Comparison of ENCODE assay signal across 23 cellular contexts in the genomic region with DNA sequence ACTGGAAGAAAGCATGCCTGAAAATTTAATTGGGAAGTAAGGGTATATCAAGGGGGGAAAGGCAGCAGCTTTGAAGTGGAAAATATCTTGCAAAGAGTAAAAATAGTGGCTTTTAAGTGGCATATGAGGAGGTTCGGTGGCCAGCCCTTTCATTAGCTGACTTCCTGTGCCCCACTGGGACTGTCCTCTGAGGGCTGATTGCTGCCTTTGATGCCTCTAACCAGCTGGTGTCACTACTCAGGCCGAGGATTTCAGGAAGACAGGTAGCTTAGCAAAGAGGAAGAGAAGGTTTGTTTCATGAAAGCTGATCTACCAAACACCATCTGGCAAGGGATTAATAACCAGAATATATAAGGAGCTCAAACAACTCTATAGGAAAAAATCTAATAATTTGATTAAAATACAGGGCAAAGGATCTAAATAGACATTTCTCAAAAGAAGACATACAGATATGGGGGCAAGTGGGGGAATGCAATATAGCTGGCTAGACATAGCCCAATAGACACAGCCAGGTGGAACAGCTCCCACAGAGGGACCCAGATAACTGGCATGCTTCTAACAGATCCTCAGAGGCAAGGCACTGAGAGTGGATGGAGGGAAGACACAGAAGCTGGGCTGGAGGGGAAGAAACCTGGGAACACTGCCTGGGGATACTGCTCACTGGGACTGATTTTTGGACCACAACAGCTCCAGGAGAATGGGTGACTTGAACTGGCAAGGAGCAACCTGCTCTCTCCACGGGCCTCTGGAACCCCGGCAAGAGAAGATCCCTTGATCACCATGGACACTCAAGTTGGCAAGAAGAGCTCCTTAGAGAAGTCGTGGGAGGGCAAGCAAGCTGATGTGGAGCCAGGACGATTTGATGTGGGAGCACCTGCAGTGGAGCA. TPM values are rescaled to one million over a fixed set of nuclear protein-coding genes. Genes with fewer than 3 reads are reported as not detected.
A peak's percentile ranks its signal among the peaks of the same experiment; 100 is the strongest.
DNase-seq lines count a peak whose midpoint lies in the region; ATAC-seq and TF ChIP-seq lines count a peak whose summit lies in the region.
"Had no signal": no experiment of that assay in that cellular context is flagged by ENCODE, and none has a peak within 500 bp of the region (broad histone marks: within the 10 kb centered on the region; RNA-seq: fewer than 3 reads in every experiment).

No MANE protein-coding gene starts in this region.

- H2AK5ac ChIP-seq in mesendoderm (ENCODE audit: low read length): no peak overlapping the region

- H4K8ac ChIP-seq in mesendoderm (ENCODE audit: low read depth, low read length): no peak overlapping the region

- H2BK15ac ChIP-seq in mesendoderm (replicated peaks; ENCODE audit: low read depth): no peak overlapping the region

- H3K27ac Mint-ChIP-seq in T-helper 17 cell: peak overlapping the region; percentile 27
- H3K27ac Mint-ChIP-seq: activated naive CD8-positive, alpha-beta T cell; CD8-positive, alpha-beta memory T cell; progenitor cell of endocrine pancreas had no signal

- H3K36me3 ChIP-seq in mesendoderm (ENCODE audit: control insufficient read depth, insufficient read depth, low read length) (peaks cover 9% of the 10 kb centered on the region), colonic mucosa (no peaks in the 10 kb centered on the region)
- H3K36me3 ChIP-seq: heart right ventricle, vagina had no signal

- H3K4me2 ChIP-seq in mesendoderm (ENCODE audit: low read length): no peak overlapping the region
- H3K4me2 ChIP-seq: PC-9 had no signal

- no CpG with 5 or more reads among the region's 6 CpGs for WGBS in mesendoderm (ENCODE audit: extremely low coverage, insufficient coverage, low lambda C conversion rate)

- H4K5ac ChIP-seq in mesendoderm (ENCODE audit: low read length): no peak overlapping the region

- intact Hi-C loops in colonic mucosa (cut with DNase I) (no loop called here), left colon (cut with DNase I, micrococcal nuclease) (loop anchor here in 1 of 2 donors (5.0 to 10.0 kb wide), 2 partner anchors 244 to 367 kb away; no protein-coding TSS in a partner anchor), posterior vena cava (cut with DNase I) (no loop called here)

- H3K23ac ChIP-seq in mesendoderm (ENCODE audit: low read length): no peak overlapping the region

- H3K4me1 ChIP-seq in mesendoderm (ENCODE audit: control insufficient read depth, low read depth, low read length) (no peaks in the 10 kb centered on the region), colonic mucosa (no peaks in the 10 kb centered on the region)
- H3K4me1 ChIP-seq: testis, vagina had no signal

- no peak overlapping the region for H3K56ac ChIP-seq in mesendoderm (ENCODE audit: low read length)

- H3K4me3 Mint-ChIP-seq in T-helper 17 cell: no peak overlapping the region
- H3K4me3 Mint-ChIP-seq: activated naive CD8-positive, alpha-beta T cell; CD8-positive, alpha-beta memory T cell had no signal

- peaks cover 4% of the 10 kb centered on the region for H3K79me2 ChIP-seq in mesendoderm (ENCODE audit: control insufficient read depth, insufficient read depth, low read length)

- peaks cover 45% of the 10 kb centered on the region for H3K27me3 Mint-ChIP-seq in T-helper 17 cell

- no peak overlapping the region for H3K4me3 ChIP-seq in mesendoderm (ENCODE audit: low read length)
- H3K4me3 ChIP-seq in colonic mucosa: no peak overlapping the region
- H3K4me3 ChIP-seq: heart right ventricle, PC-9, testis, vagina had no signal

- peaks cover 13% of the 10 kb centered on the region for H3K4me1 Mint-ChIP-seq in T-helper 17 cell

- H3K18ac ChIP-seq in mesendoderm (ENCODE audit: low read length): no peak overlapping the region

- H3K36me3 Mint-ChIP-seq in T-helper 17 cell (ENCODE audit: low read depth): no peaks in the 10 kb centered on the region
- H3K36me3 Mint-ChIP-seq: activated naive CD8-positive, alpha-beta T cell; CD8-positive, alpha-beta memory T cell; immature natural killer cell had no signal

- H3K9ac ChIP-seq in mesendoderm (ENCODE audit: low read length): no peak overlapping the region
- H3K9ac ChIP-seq in colonic mucosa (ENCODE audit: low read depth in 2 of 2, low read length in 2 of 2): no peak overlapping the region

- peaks cover 4% of the 10 kb centered on the region for H3K79me1 ChIP-seq in mesendoderm (ENCODE audit: low read length)

- H3K4ac ChIP-seq in mesendoderm (ENCODE audit: low read depth, low read length): no peak overlapping the region

- no peak for TF ChIP-seq CTCF in colonic mucosa (IDR thresholded peaks at IDR 0.05)

- H3K27me3 ChIP-seq in mesendoderm (ENCODE audit: insufficient read depth, low read length, poor library complexity) (no peaks in the 10 kb centered on the region), colonic mucosa (no peaks in the 10 kb centered on the region)
- H3K27me3 ChIP-seq: testis, vagina had no signal

- H3K9me3 ChIP-seq in T-helper 17 cell (ENCODE audit: control insufficient read depth, low read length, poor library complexity, severe bottlenecking): no peaks in the 10 kb centered on the region
- H3K9me3 ChIP-seq in colonic mucosa: no peaks in the 10 kb centered on the region
- H3K9me3 ChIP-seq: testis, vagina had no signal

- H2BK120ac ChIP-seq in mesendoderm (ENCODE audit: low read depth, low read length): no peak overlapping the region

- no peak overlapping the region for H2BK5ac ChIP-seq in mesendoderm (ENCODE audit: low read length)

- no peak for ATAC-seq in T-helper 17 cell
- no peak for ATAC-seq in left colon

- no peak overlapping the region for H3K27ac ChIP-seq in mesendoderm (ENCODE audit: low read depth, low read length)
- H3K27ac ChIP-seq in colonic mucosa: no peak overlapping the region
- H3K27ac ChIP-seq: epithelial cell of prostate, heart right ventricle, PC-9, testis, vagina had no signal

- DNase-seq in CMK (ENCODE audit: low read depth) (peak; percentile 21), LHCN-M2 (ENCODE audit: low read depth) (peak; percentile 44), T-helper 17 cell (no peak), mesendoderm (peak; percentile 44), colonic mucosa (no peak), left colon (no peak), posterior vena cava (ENCODE audit: low spot score) (no peak)
- DNase-seq: activated CD4-positive, alpha-beta T cell treated with anti-CD3 and anti-CD28 coated beads, Interleukin-2, amount 50 U/mL, for 1 hour; CD8-positive, alpha-beta memory T cell; heart right ventricle; immature natural killer cell; NCI-H1417 treated with DMSO at 0.1 percent for 48 hours; NCI-H748 treated with DMSO at 0.1 percent for 48 hours; PC-9; SHP77 treated with DMSO at 0.1 percent for 48 hours; stimulated activated CD4-positive, alpha-beta T cell treated with anti-CD3 and anti-CD28 coated beads, Interleukin-1b, Interleukin-23, amount 100 ng/mL, for 48 hours; T-helper 1 cell; testis had no signal

RNA-seq across cellular contexts. Expression of a gene that starts 33.2 kb away (rescaled TPM):
- total RNA-seq in LHCN-M2 (2014; rRNA removed) (46.6 and 51.8 TPM in 2 replicates), T-helper 17 cell (under 1 TPM in 1 of 2 donors, not detected in 1; 0.20 TPM), colonic mucosa (100 to 1,000 TPM in 1 of 2 donors, 10 to 100 TPM in 1; 19.4 to 115 TPM), left colon (10 to 100 TPM; 34.4 to 37.8 TPM), posterior vena cava (100 to 1,000 TPM; 357 to 408 TPM)
- 261 TPM for polyA plus RNA-seq in LHCN-M2 (2012)
- 267 TPM for polyA plus RNA-seq in mesendoderm (2013, experiment 1 of 2)
- 258 TPM for polyA plus RNA-seq in mesendoderm (2013, experiment 2 of 2)
- total RNA-seq: activated T-helper 2 cell treated with anti-CD3 and anti-CD28 coated beads, Interferon-gamma antibody, Interleukin-2, Interleukin-4, amounts not matched to agents 10 μg/mL and 5 μg/mL and 100 μg/mL, durations not matched to agents 14 hours and 24 hours and 36 hours; CD8-positive, alpha-beta memory T cell had no signal
- polyA plus RNA-seq: CD8-positive, alpha-beta memory T cell; immature natural killer cell had no signal

Comparison
In these comparisons a context has a peak if more than half of its experiments do, and no peak if none do; other contexts are left out.
1. DNase-seq: peak in CMK (single experiment), LHCN-M2 (single experiment) and mesendoderm (single experiment); none in T-helper 17 cell (0 of 3), colonic mucosa (single experiment), left colon (0 of 2) and posterior vena cava (single experiment).
2. RNA of a gene that starts 33.2 kb away (total RNA-seq): 357 to 408 TPM in posterior vena cava, 19.4 to 115 TPM in colonic mucosa, 46.6 to 51.8 TPM in LHCN-M2 and 34.4 to 37.8 TPM in left colon; 0.20 TPM in T-helper 17 cell; every median in the first group is over 10 times any median in the second.